ENCODE assay signal across 7 cellular contexts in the genomic region with DNA sequence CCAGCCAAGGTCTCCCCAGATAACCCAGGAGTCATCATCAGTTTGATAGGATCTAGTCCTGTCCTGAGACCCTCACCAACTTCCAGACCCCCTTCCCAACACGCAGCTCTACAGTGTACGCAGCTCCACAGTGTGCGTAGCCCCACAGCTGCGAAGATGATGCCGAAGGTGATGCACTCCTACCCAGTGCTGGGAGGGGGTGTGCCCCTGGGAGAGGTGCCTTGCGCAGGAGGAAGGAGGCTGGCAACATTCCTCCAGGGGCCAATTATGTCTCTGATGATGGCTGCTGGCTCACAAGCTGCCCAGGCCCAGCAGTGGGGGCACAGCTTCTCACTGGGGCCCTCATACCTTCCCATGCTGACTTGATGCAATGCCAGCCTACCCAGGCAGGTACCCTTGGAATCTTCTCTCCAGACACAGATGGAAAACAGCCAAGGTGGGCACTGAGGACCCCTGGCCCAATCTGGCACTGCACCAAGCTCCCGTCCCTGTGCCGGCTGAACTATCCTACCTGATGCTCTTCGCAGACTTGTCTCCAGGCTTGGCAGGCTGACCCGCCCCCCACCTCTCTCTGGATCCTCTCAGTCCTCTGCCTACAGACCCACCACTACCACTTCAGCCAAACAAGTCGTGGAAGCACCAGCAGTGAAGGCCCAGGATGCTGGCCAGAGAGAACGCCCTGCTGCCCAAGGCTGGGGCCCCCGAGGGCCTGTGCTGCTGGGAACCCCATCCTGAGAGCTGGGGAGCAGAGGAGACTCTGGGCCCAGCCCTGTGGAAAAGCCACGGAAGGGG. TPM values are rescaled to one million over a fixed set of nuclear protein-coding genes. Genes with fewer than 3 reads are reported as not detected.
DNase-seq lines count a peak whose midpoint lies in the region; ATAC-seq and TF ChIP-seq lines count a peak whose summit lies in the region.
"Had no signal": no experiment of that assay in that cellular context is flagged by ENCODE, and none has a peak within 500 bp of the region (broad histone marks: within the 10 kb centered on the region; RNA-seq: fewer than 3 reads in every experiment).

No MANE protein-coding gene starts in this region.

- peak overlapping the region; percentile 52; the same call in 1 of the 2 replicates for H3K9ac ChIP-seq in MM.1S (ENCODE audit: low read length)
- peak overlapping the region; percentile 76 for H3K9ac ChIP-seq in endocrine pancreas (ENCODE audit: control insufficient read depth, insufficient read depth, low read length)
- peak overlapping the region; percentile 92 for H3K9ac ChIP-seq in skeletal muscle satellite cell (ENCODE audit: low read depth, low read length)

- H3K4me1 ChIP-seq in MM.1S (ENCODE audit: low read length) (peaks cover 6% of the 10 kb centered on the region; the same call in 1 of the 2 replicates), endocrine pancreas (ENCODE audit: control insufficient read depth, insufficient read depth, low read length) (no peaks in the 10 kb centered on the region), skeletal muscle satellite cell (ENCODE audit: control insufficient read depth, insufficient read depth, low read length) (peaks cover 14% of the 10 kb centered on the region)

- H2AFZ ChIP-seq in MM.1S (ENCODE audit: low read length), result no peak overlapping the region

- no peaks in the 10 kb centered on the region for H4K20me1 ChIP-seq in MM.1S (ENCODE audit: insufficient read depth, low read length)

- H3K79me2 ChIP-seq in MM.1S (ENCODE audit: low read length), result peaks cover 8% of the 10 kb centered on the region

- no peaks in the 10 kb centered on the region for H3K9me2 ChIP-seq in MM.1S (replicated peaks; ENCODE audit: insufficient read depth, low read length)

- H3F3A ChIP-seq in MM.1S (ENCODE audit: insufficient read depth, low read length), result no peaks in the 10 kb centered on the region

- H3K4me2 ChIP-seq in MM.1S (ENCODE audit: low read depth, low read length) (peak overlapping the region; percentile 58), skeletal muscle satellite cell (ENCODE audit: low read length) (peak overlapping the region; percentile 94)

- H3K27me3 ChIP-seq in MM.1S (replicated peaks; ENCODE audit: insufficient read depth, low read length) (peaks cover 5% of the 10 kb centered on the region; the same call in 1 of the 2 replicates), endocrine pancreas (ENCODE audit: control insufficient read depth, insufficient read depth, low read length) (no peaks in the 10 kb centered on the region), skeletal muscle satellite cell (ENCODE audit: control insufficient read depth, insufficient read depth, low read length) (no peaks in the 10 kb centered on the region)

- H3K4me3 ChIP-seq in MM.1S (ENCODE audit: low read length) (peak overlapping the region; percentile 53), endocrine pancreas (ENCODE audit: control insufficient read depth, insufficient read depth, low read length) (no peak overlapping the region), skeletal muscle satellite cell (ENCODE audit: low read length) (peak overlapping the region; percentile 88)

- no peak overlapping the region for H3K27ac ChIP-seq in MM.1S (ENCODE audit: low read length)

- no peak for ATAC-seq in GM18858 (IDR thresholded peaks at IDR 0.05; ENCODE audit: unreplicated experiment)

- no peak for DNase-seq in MM.1S
- no peak for DNase-seq in NCI-H748 treated with DMSO at 0.1 percent for 48 hours (lab: John Stamatoyannopoulos, UW)
- no peak for DNase-seq in germinal center (ENCODE audit: low spot score)
- DNase-seq: NCI-H187 had no signal

- no peaks in the 10 kb centered on the region for H3K36me3 ChIP-seq in MM.1S (replicated peaks; ENCODE audit: insufficient read depth, low read length)
- H3K36me3 ChIP-seq in endocrine pancreas (ENCODE audit: control insufficient read depth, insufficient read depth, low read length), result no peaks in the 10 kb centered on the region
- peaks cover 25% of the 10 kb centered on the region for H3K36me3 ChIP-seq in skeletal muscle satellite cell (ENCODE audit: insufficient read depth, low read length)

- TF ChIP-seq CTCF in MM.1S (IDR thresholded peaks at IDR 0.05; ENCODE audit: low read length), result no peak

- H3K9me3 ChIP-seq in MM.1S (replicated peaks; ENCODE audit: insufficient read depth, low read length), result no peaks in the 10 kb centered on the region
- H3K9me3 ChIP-seq in endocrine pancreas (ENCODE audit: control insufficient read depth, low read length), result no peaks in the 10 kb centered on the region
- H3K9me3 ChIP-seq in skeletal muscle satellite cell (replicated peaks; ENCODE audit: low read length), result no peaks in the 10 kb centered on the region

RNA-seq across cellular contexts. Expression of gene ZNF512B, which starts 1.4 kb away (rescaled TPM):
- 7.1 and 9.6 TPM in 2 replicates for total RNA-seq in skeletal muscle satellite cell (2012; rRNA removed)

RNA-seq across cellular contexts. Expression of gene SAMD10, which starts 11.1 kb away (rescaled TPM):
- 0.76 and 1.5 TPM in 2 replicates for total RNA-seq in skeletal muscle satellite cell (2012; rRNA removed)

RNA-seq across cellular contexts. Expression of gene UCKL1, which starts 12.1 kb away (rescaled TPM):
- total RNA-seq in skeletal muscle satellite cell (2012; rRNA removed), result 16.5 and 16.6 TPM in 2 replicates

RNA-seq across cellular contexts. Expression of gene PRPF6, which starts 12.6 kb away (rescaled TPM):
- total RNA-seq in skeletal muscle satellite cell (2012; rRNA removed), result 52.7 and 54.6 TPM in 2 replicates
